ENCODE assay signal across 1 cellular context in genomic region chr21:37264808-37265207, GRCh38.
TF ChIP-seq lines count a peak whose summit lies in the region.

No MANE protein-coding gene starts in this region.

TF ChIP-seq in SK-N-SH, 30 proteins besides CTCF, POLR2A, EP300 and RAD21 (continued from another document):
- TF ChIP-seq ZBTB33 (IDR thresholded peaks at IDR 0.05; ENCODE audit: borderline replicate concordance, low read depth), result no peak
